Comparison of ENCODE assay signal across 10 cellular contexts in the genomic region with DNA sequence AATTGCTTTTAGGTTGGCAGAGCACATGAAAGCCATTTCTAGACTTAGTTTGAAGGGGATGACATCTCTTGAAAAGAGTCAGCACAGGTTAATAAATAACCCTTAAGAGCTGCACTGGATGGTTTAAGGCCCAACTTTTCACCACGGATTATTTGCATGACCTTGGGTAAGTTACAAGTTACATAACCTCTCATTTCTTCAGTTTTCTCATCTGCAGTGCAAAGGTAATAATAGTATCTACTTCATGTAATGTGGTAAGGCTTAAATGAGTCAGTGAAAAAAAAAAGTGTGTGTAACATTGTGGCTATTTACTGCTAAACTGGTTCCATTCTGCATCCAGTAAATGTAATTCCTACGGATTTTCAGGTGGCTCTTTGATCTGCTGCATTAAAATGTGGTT.
A peak's percentile ranks its signal among the peaks of the same experiment; 100 is the strongest.
DNase-seq lines count a peak whose midpoint lies in the region; ATAC-seq and TF ChIP-seq lines count a peak whose summit lies in the region.
"Had no signal": no experiment of that assay in that cellular context is flagged by ENCODE, and none has a peak within 500 bp of the region (broad histone marks: within the 10 kb centered on the region; RNA-seq: fewer than 3 reads in every experiment).

No MANE protein-coding gene starts in this region.

- WGBS in lung, 2 donors = 62 to 76% methylated on average over 2 of the region's 2 CpGs
- WGBS in aorta, 2 donors = 78 to 86% methylated on average over 2 of the region's 2 CpGs
- 61 to 90% (median 71%) methylated on average over 2 of the region's 2 CpGs for WGBS in spleen, 5 donors

- peak; percentile 98 for ATAC-seq in GM19043 (IDR thresholded peaks at IDR 0.05; ENCODE audit: low read depth, unreplicated experiment)
- peak; percentile 95 for ATAC-seq in HG02678 (IDR thresholded peaks at IDR 0.05; ENCODE audit: unreplicated experiment)
- peak; percentile 93 for ATAC-seq in HG03469 (IDR thresholded peaks at IDR 0.05; ENCODE audit: unreplicated experiment)
- peak; percentile 62 for ATAC-seq in lung (ENCODE audit: insufficient read depth, low FRiP score)
- ATAC-seq in aorta (ENCODE audit: low FRiP score) = no peak

- H3K4me3 ChIP-seq in lung (no peak overlapping the region), aorta (ENCODE audit: low read length in 2 of 2) (no peak overlapping the region), spleen (no peak overlapping the region)

- no peaks in the 10 kb centered on the region for H3K36me3 ChIP-seq in lung (ENCODE audit: control insufficient read depth in 2 of 2, insufficient read depth in 2 of 2, low read length in 2 of 2)
- no peaks in the 10 kb centered on the region for H3K36me3 ChIP-seq in aorta (ENCODE audit: control insufficient read depth in 1 of 2, insufficient read depth in 2 of 2, low read length in 1 of 2)
- H3K36me3 ChIP-seq in spleen = no peaks in the 10 kb centered on the region

- intact Hi-C loops in aorta (cut with DNase I) (no loop called here), spleen (cut with DNase I; ENCODE audit: low total_unique reads) (no loop called here), posterior vena cava (cut with DNase I) (no loop called here)

- H3K27ac ChIP-seq in lung (ENCODE audit: low read depth in 1 of 2, low read length in 1 of 2) (no peak overlapping the region), aorta (ENCODE audit: low read depth in 1 of 2, low read length in 2 of 2) (no peak overlapping the region), spleen (no peak overlapping the region)
- H3K27ac ChIP-seq: VCaP had no signal

- TF ChIP-seq CTCF in lung (IDR thresholded peaks at IDR 0.05; ENCODE audit: control extremely low read depth, extremely low read depth) (no peak), spleen (IDR thresholded peaks at IDR 0.05 in 8 of 11, conservative IDR thresholded peaks at IDR 0.05 in 3 of 11) (no peak)

- H3K4me1 ChIP-seq in lung (ENCODE audit: control insufficient read depth in 2 of 2, insufficient read depth in 2 of 2, low read length in 2 of 2) = no peaks in the 10 kb centered on the region
- no peaks in the 10 kb centered on the region for H3K4me1 ChIP-seq in aorta (ENCODE audit: control insufficient read depth in 1 of 2, insufficient read depth in 2 of 2, low read length in 2 of 2)
- H3K4me1 ChIP-seq in spleen = no peaks in the 10 kb centered on the region

- no peak for TF ChIP-seq POLR2A in spleen (IDR thresholded peaks at IDR 0.05)

- DNase-seq in lung (ENCODE audit: low spot score) (no peak), aorta (no peak), spleen (no peak), inferior parietal cortex (ENCODE audit: extremely low spot score) (no peak), posterior vena cava (ENCODE audit: low spot score) (no peak)
- DNase-seq: activated naive CD4-positive, alpha-beta T cell treated with Interleukin-2 at 50 U/mL for 16 hours had no signal

- H3K27me3 ChIP-seq in lung (ENCODE audit: control insufficient read depth, insufficient read depth) (no peaks in the 10 kb centered on the region), aorta (ENCODE audit: control insufficient read depth in 1 of 2, insufficient read depth in 2 of 2, low read length in 1 of 2) (no peaks in the 10 kb centered on the region), spleen (replicated peaks in 1 of 7) (no peaks in the 10 kb centered on the region)

- H3K9me3 ChIP-seq in lung (ENCODE audit: control insufficient read depth in 2 of 2, insufficient read depth in 1 of 2, low read length in 1 of 2) = no peaks in the 10 kb centered on the region
- no peaks in the 10 kb centered on the region for H3K9me3 ChIP-seq in aorta (ENCODE audit: control insufficient read depth, low read length)
- no peaks in the 10 kb centered on the region for H3K9me3 ChIP-seq in spleen
